1 cellular context compared by ENCODE assay signal in genomic region chr19:33224694-33225457, GRCh38.
TF ChIP-seq lines count a peak whose summit lies in the region.

No MANE protein-coding gene starts in this region.

TF ChIP-seq in HepG2, 621 proteins besides CTCF, POLR2A, EP300 and RAD21 (continued from another document and continues in another):
- TF ChIP-seq ZNF318 (CRISPR knock-in tag; IDR thresholded peaks at IDR 0.05) (no peak), ZBTB42 (CRISPR knock-in tag; IDR thresholded peaks at IDR 0.05) (no peak), PHF8 (CRISPR knock-in tag; IDR thresholded peaks at IDR 0.05) (peak; percentile 14; the same call in 1 of the 2 replicates), NFYB (CRISPR knock-in tag; IDR thresholded peaks at IDR 0.05) (no peak), STAT6 (CRISPR knock-in tag; IDR thresholded peaks at IDR 0.05; ENCODE audit: borderline replicate concordance) (no peak), NRL (CRISPR knock-in tag; IDR thresholded peaks at IDR 0.05; ENCODE audit: borderline replicate concordance) (no peak), ZNF775 (CRISPR knock-in tag; IDR thresholded peaks at IDR 0.05; ENCODE audit: borderline replicate concordance) (no peak), SNAPC2 (CRISPR knock-in tag; IDR thresholded peaks at IDR 0.05) (no peak), ISL2 (CRISPR knock-in tag; IDR thresholded peaks at IDR 0.05) (no peak), SYNCRIP (IDR thresholded peaks at IDR 0.05; ENCODE audit: insufficient read depth, low read depth, low read length) (no peak), BRCA1 (CRISPR knock-in tag; IDR thresholded peaks at IDR 0.05) (no peak), ELK4 (CRISPR knock-in tag; IDR thresholded peaks at IDR 0.05; ENCODE audit: borderline replicate concordance) (no peak), ZNF616 (CRISPR knock-in tag; IDR thresholded peaks at IDR 0.05; ENCODE audit: low read depth) (no peak), MXI1 (IDR thresholded peaks at IDR 0.05; ENCODE audit: borderline replicate concordance, low read depth, low read length) (no peak), CC2D1A (CRISPR knock-in tag; IDR thresholded peaks at IDR 0.05) (no peak), DNMT1 (CRISPR knock-in tag; IDR thresholded peaks at IDR 0.05) (no peak), MTERF4 (CRISPR knock-in tag; IDR thresholded peaks at IDR 0.05) (no peak), ZSCAN30 (CRISPR knock-in tag; IDR thresholded peaks at IDR 0.05) (no peak), ZHX2 (IDR thresholded peaks at IDR 0.05; ENCODE audit: low read depth) (no peak), ZHX2 (CRISPR knock-in tag; IDR thresholded peaks at IDR 0.05; ENCODE audit: borderline replicate concordance) (no peak), PBX3 (CRISPR knock-in tag; IDR thresholded peaks at IDR 0.05; ENCODE audit: borderline replicate concordance) (no peak), ZNF550 (CRISPR knock-in tag; IDR thresholded peaks at IDR 0.05; ENCODE audit: borderline replicate concordance) (no peak), ZBTB21 (CRISPR knock-in tag; IDR thresholded peaks at IDR 0.05) (no peak), ZNF496 (CRISPR knock-in tag; IDR thresholded peaks at IDR 0.05; ENCODE audit: insufficient replicate concordance) (no peak), MAF1 (CRISPR knock-in tag; IDR thresholded peaks at IDR 0.05; ENCODE audit: borderline replicate concordance) (no peak), HMGXB4 (CRISPR knock-in tag; IDR thresholded peaks at IDR 0.05; ENCODE audit: borderline replicate concordance in 1 of 2, low read depth in 1 of 2) (no peak), DRAP1 (CRISPR knock-in tag; IDR thresholded peaks at IDR 0.05) (no peak), BATF2 (CRISPR knock-in tag; IDR thresholded peaks at IDR 0.05) (no peak)
